ENCODE assay signal across 16 cellular contexts in the genomic region with DNA sequence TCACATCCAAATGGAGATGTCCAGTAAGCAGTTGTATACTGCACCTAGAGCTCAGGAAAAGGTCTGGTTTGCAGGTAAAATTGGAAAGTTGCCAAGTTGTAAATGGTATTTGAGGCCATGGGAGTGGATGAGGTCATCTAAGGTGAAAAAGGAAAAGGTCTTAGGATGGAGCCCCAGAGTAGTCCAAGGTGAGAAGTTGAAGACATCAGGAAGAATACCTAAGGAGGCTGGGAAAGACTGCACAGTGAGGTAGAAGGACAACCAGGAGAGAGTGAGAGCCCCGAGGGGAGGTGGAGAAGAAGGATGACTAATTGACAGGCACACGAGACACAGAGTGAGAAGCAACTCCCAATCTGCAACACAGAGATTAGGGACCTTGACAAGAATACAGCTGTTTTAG. TPM values are rescaled to one million over a fixed set of nuclear protein-coding genes. Genes with fewer than 3 reads are reported as not detected.
DNase-seq lines count a peak whose midpoint lies in the region; ATAC-seq and TF ChIP-seq lines count a peak whose summit lies in the region.
"Had no signal": no experiment of that assay in that cellular context is flagged by ENCODE, and none has a peak within 500 bp of the region (broad histone marks: within the 10 kb centered on the region; RNA-seq: fewer than 3 reads in every experiment).

No MANE protein-coding gene starts in this region.

- peak overlapping the region; percentile 74 for H3K4me3 Mint-ChIP-seq in T-helper 2 cell treated with Interferon-gamma antibody and Interleukin-4, amounts not matched to agents 5 μg/mL and 100 μg/mL, for 36 hours
- H3K4me3 Mint-ChIP-seq in activated CD8-positive, alpha-beta T cell treated with anti-CD3 and anti-CD28 coated beads, Interleukin-2, amount 10 ng/mL, durations not matched to agents 7 days and 5 days = peak overlapping the region; percentile 72
- H3K4me3 Mint-ChIP-seq: neural progenitor cell had no signal

- DNase-seq in T-helper 2 cell treated with Interferon-gamma antibody and Interleukin-4, amounts not matched to agents 5 μg/mL and 100 μg/mL, for 36 hours (ENCODE audit: low spot score) = no peak
- DNase-seq in T-helper 2 cell (no peak), ELR (ENCODE audit: low read depth) (peak; percentile 11), left colon (no peak), GM20000 (ENCODE audit: low spot score) (no peak), COLO668 (lab: John Stamatoyannopoulos, UW; ENCODE audit: unreplicated experiment) (no peak), prostate gland (ENCODE audit: low spot score) (no peak)
- DNase-seq in activated CD8-positive, alpha-beta T cell treated with anti-CD3 and anti-CD28 coated beads, Interleukin-2, amount 10 ng/mL, durations not matched to agents 7 days and 5 days = no peak
- DNase-seq: DMS 273 treated with DMSO at 0.1 percent for 48 hours, lower lobe of right lung, NCI-H187 treated with DMSO at 0.1 percent for 48 hours had no signal

- TF ChIP-seq CTCF in GM20000 (IDR thresholded peaks at IDR 0.05; ENCODE audit: extremely low read depth, missing control alignments) = no peak
- no peak for TF ChIP-seq CTCF in prostate gland (IDR thresholded peaks at IDR 0.05)

- H3K27me3 Mint-ChIP-seq in T-helper 2 cell treated with Interferon-gamma antibody and Interleukin-4, amounts not matched to agents 5 μg/mL and 100 μg/mL, for 36 hours (ENCODE audit: low read depth) = no peaks in the 10 kb centered on the region
- no peaks in the 10 kb centered on the region for H3K27me3 Mint-ChIP-seq in activated CD8-positive, alpha-beta T cell treated with anti-CD3 and anti-CD28 coated beads, Interleukin-2, amount 10 ng/mL, durations not matched to agents 7 days and 5 days (ENCODE audit: low read depth)

- no peak overlapping the region for H3K4me3 ChIP-seq in prostate gland
- H3K4me3 ChIP-seq: lower lobe of right lung, neural progenitor cell, SJSA1 had no signal

- H3K27ac ChIP-seq in prostate gland = no peak overlapping the region
- H3K27ac ChIP-seq: lower lobe of right lung, neural progenitor cell, SJSA1, VCaP had no signal

- H3K9me3 ChIP-seq in prostate gland = no peaks in the 10 kb centered on the region
- H3K9me3 ChIP-seq: lower lobe of right lung, SJSA1 had no signal

- peaks cover 77% of the 10 kb centered on the region for H3K36me3 Mint-ChIP-seq in T-helper 2 cell treated with Interferon-gamma antibody and Interleukin-4, amounts not matched to agents 5 μg/mL and 100 μg/mL, for 36 hours (ENCODE audit: low read depth)
- H3K36me3 Mint-ChIP-seq in activated CD8-positive, alpha-beta T cell treated with anti-CD3 and anti-CD28 coated beads, Interleukin-2, amount 10 ng/mL, durations not matched to agents 7 days and 5 days (ENCODE audit: low read depth) = peaks cover 89% of the 10 kb centered on the region
- H3K36me3 Mint-ChIP-seq: neural progenitor cell had no signal

- ATAC-seq in activated CD8-positive, alpha-beta T cell treated with anti-CD3 and anti-CD28 coated beads, Interleukin-2, amount 10 ng/mL, durations not matched to agents 7 days and 5 days = peak; percentile 9
- peak; percentile 28 for ATAC-seq in left colon
- ATAC-seq: HCT116, sciatic nerve had no signal

- TF ChIP-seq POLR2A in prostate gland (IDR thresholded peaks at IDR 0.05) = no peak

- POLR2A ChIA-PET in activated CD8-positive, alpha-beta T cell treated with anti-CD3 and anti-CD28 coated beads, Interleukin-2, amount 10 ng/mL, durations not matched to agents 7 days and 5 days (lab: Charles Lee) = interaction anchor here (1.4 to 8.3 kb wide), 2 partner anchors 10 to 110 kb away, joined by 6 to 62 read pairs; a partner anchor contains a TSS

- peak overlapping the region; percentile 74 for H3K27ac Mint-ChIP-seq in T-helper 2 cell treated with Interferon-gamma antibody and Interleukin-4, amounts not matched to agents 5 μg/mL and 100 μg/mL, for 36 hours
- peak overlapping the region; percentile 80 for H3K27ac Mint-ChIP-seq in activated CD8-positive, alpha-beta T cell treated with anti-CD3 and anti-CD28 coated beads, Interleukin-2, amount 10 ng/mL, durations not matched to agents 7 days and 5 days
- H3K27ac Mint-ChIP-seq: neural progenitor cell had no signal

- intact Hi-C loops in left colon (cut with DNase I, micrococcal nuclease) (no loop called here), prostate gland (cut with DNase I) (no loop called here)

- H3K4me1 ChIP-seq in prostate gland (replicated peaks) = no peaks in the 10 kb centered on the region
- H3K4me1 ChIP-seq: SJSA1 had no signal

- H3K9me3 Mint-ChIP-seq in T-helper 2 cell treated with Interferon-gamma antibody and Interleukin-4, amounts not matched to agents 5 μg/mL and 100 μg/mL, for 36 hours = no peaks in the 10 kb centered on the region
- H3K9me3 Mint-ChIP-seq in activated CD8-positive, alpha-beta T cell treated with anti-CD3 and anti-CD28 coated beads, Interleukin-2, amount 10 ng/mL, durations not matched to agents 7 days and 5 days (ENCODE audit: insufficient read depth) = no peaks in the 10 kb centered on the region
- H3K9me3 Mint-ChIP-seq: neural progenitor cell had no signal

- CTCF ChIA-PET in activated CD8-positive, alpha-beta T cell treated with anti-CD3 and anti-CD28 coated beads, Interleukin-2, amount 10 ng/mL, durations not matched to agents 7 days and 5 days (lab: Charles Lee) = interaction anchor here (1.0 to 1.7 kb wide), 3 partner anchors 10 to 476 kb away, joined by 3 to 9 read pairs (median 4); a partner anchor contains a TSS

- no peaks in the 10 kb centered on the region for H3K36me3 ChIP-seq in prostate gland
- H3K36me3 ChIP-seq: lower lobe of right lung, neural progenitor cell, SJSA1 had no signal

- H3K4me1 Mint-ChIP-seq in T-helper 2 cell treated with Interferon-gamma antibody and Interleukin-4, amounts not matched to agents 5 μg/mL and 100 μg/mL, for 36 hours (ENCODE audit: low read depth) = peaks cover 77% of the 10 kb centered on the region
- H3K4me1 Mint-ChIP-seq in activated CD8-positive, alpha-beta T cell treated with anti-CD3 and anti-CD28 coated beads, Interleukin-2, amount 10 ng/mL, durations not matched to agents 7 days and 5 days (ENCODE audit: low read depth) = peaks cover 89% of the 10 kb centered on the region

- H3K27me3 ChIP-seq in prostate gland (replicated peaks; ENCODE audit: insufficient read depth) = no peaks in the 10 kb centered on the region
- H3K27me3 ChIP-seq: neural progenitor cell, SJSA1 had no signal

- 80% methylated on average over 2 of the region's 2 CpGs for WGBS in prostate gland

RNA-seq across cellular contexts. Expression of a gene that starts 10.7 kb away (rescaled TPM):
- 100 to 1,000 TPM; 158 TPM for total RNA-seq in activated CD8-positive, alpha-beta T cell treated with anti-CD3 and anti-CD28 coated beads, Interleukin-2, amount 10 ng/mL, durations not matched to agents 7 days and 5 days
- total RNA-seq in left colon (10 to 100 TPM; 14.7 to 30.1 TPM), prostate gland (10 to 100 TPM; 36.8 to 76.0 TPM)
- total RNA-seq: SJSA1 had no signal
